18 cellular contexts compared by ENCODE assay signal in the genomic region with DNA sequence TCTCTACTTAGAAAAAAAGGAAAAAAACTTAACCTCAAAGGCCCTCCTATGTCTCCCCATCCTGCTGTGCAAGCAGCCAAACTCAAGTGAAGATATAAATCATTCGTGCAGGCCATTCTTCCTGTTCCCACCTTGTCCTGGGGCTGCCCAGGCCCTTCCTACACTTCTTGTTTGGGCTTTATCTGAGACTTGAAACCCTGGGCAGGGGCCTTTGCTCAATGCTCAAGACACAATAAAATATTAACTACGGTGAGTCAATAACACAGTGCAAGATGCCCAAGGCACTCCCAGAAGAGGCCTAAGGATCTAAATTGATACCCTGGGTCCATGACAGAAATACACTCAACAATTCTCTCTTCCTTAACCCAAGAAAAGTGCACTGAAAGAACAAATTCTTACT.
DNase-seq lines count a peak whose midpoint lies in the region; ATAC-seq and TF ChIP-seq lines count a peak whose summit lies in the region.
"Had no signal": no experiment of that assay in that cellular context is flagged by ENCODE, and none has a peak within 500 bp of the region (broad histone marks: within the 10 kb centered on the region; RNA-seq: fewer than 3 reads in every experiment).

No MANE protein-coding gene starts in this region.

- ATAC-seq in HG03520 (IDR thresholded peaks at IDR 0.05; ENCODE audit: unreplicated experiment): no peak
- ATAC-seq: HCT116, PC-3 had no signal

- no TSS peak for BruUV-seq in Caco-2 (replicated peaks; lab: Mats Ljungman, UMichigan)

- H3K27me3 ChIP-seq in Caco-2 (replicated peaks; ENCODE audit: control insufficient read depth, insufficient read depth, low read length): no peaks in the 10 kb centered on the region
- H3K27me3 ChIP-seq: SJSA1 had no signal

- no peaks in the 10 kb centered on the region for H3K9me3 Mint-ChIP-seq in Caco-2 (ENCODE audit: unreplicated experiment)

- in situ Hi-C loops in ACHN (cut with HindIII; ENCODE audit: low pct_ligation_motif_present, low pct_unique_long_range_greater_than_20kb, low sequenced_read_pairs): no loop called here

- H3K4me1 Mint-ChIP-seq in Caco-2 (ENCODE audit: low read depth, unreplicated experiment): no peaks in the 10 kb centered on the region

- no peak overlapping the region for H3K4me3 Mint-ChIP-seq in Caco-2 (ENCODE audit: unreplicated experiment)

- intact Hi-C loops in Caco-2 (cut with micrococcal nuclease; ENCODE audit: unreplicated experiment): no loop called here

- CTCF ChIA-PET in Caco-2 (lab: Charles Lee): no interaction called here

- peaks cover 5% of the 10 kb centered on the region for H3K4me1 ChIP-seq in Caco-2

- H3K36me3 Mint-ChIP-seq in Caco-2 (ENCODE audit: insufficient read depth, unreplicated experiment): peaks cover 23% of the 10 kb centered on the region

- H3K27ac Mint-ChIP-seq in Caco-2 (ENCODE audit: unreplicated experiment): no peak overlapping the region

- H3K9me3 ChIP-seq in Caco-2: no peaks in the 10 kb centered on the region
- H3K9me3 ChIP-seq: SJSA1 had no signal

- POLR2A ChIA-PET in Caco-2 (lab: Charles Lee): no interaction called here

- no peaks in the 10 kb centered on the region for H3K27me3 Mint-ChIP-seq in Caco-2 (ENCODE audit: insufficient read depth, unreplicated experiment)

- no peak overlapping the region for H3K4me3 ChIP-seq in Caco-2 (ENCODE audit: low read depth, low read length)
- H3K4me3 ChIP-seq: SJSA1 had no signal

- H3K36me3 ChIP-seq in Caco-2 (ENCODE audit: control insufficient read depth, insufficient read depth, low read length): no peaks in the 10 kb centered on the region
- H3K36me3 ChIP-seq: SJSA1 had no signal

- DNase-seq in ACHN: peak; percentile 30
- DNase-seq in LoVo (ENCODE audit: low spot score): peak; percentile 34
- peak; percentile 64 for DNase-seq in kidney tubule cell (ENCODE audit: low spot score)
- DNase-seq in renal cortical epithelial cell (ENCODE audit: low read depth): peak; percentile 80
- no peak for DNase-seq in Caco-2
- DNase-seq in NCI-H226: no peak
- DNase-seq: KBM-7; MM.1S; NCI-H2029; NCI-H446 treated with DMSO at 0.1 percent for 48 hours; NCI-H526; NCI-H82; NK-92 treated with Interleukin-12 subunit alpha and Interleukin-12 subunit beta, amount 100 ng/mL, for 24 hours; PC-3; Right ventricle myocardium superior had no signal

- no peak for TF ChIP-seq CTCF in Caco-2 (IDR thresholded peaks at IDR 0.05; ENCODE audit: insufficient read depth in 1 of 2, low read depth in 1 of 2, low read length in 1 of 2, severe bottlenecking in 1 of 2, unreplicated experiment in 1 of 2)

Comparison
In these comparisons a context has a peak if more than half of its experiments do, and no peak if none do; other contexts are left out.
1. DNase-seq: peak in ACHN (single experiment), LoVo (single experiment), kidney tubule cell (single experiment) and renal cortical epithelial cell (single experiment); none in Caco-2 (0 of 2) and NCI-H226 (single experiment).